ENCODE assay signal across 15 cellular contexts in the genomic region with DNA sequence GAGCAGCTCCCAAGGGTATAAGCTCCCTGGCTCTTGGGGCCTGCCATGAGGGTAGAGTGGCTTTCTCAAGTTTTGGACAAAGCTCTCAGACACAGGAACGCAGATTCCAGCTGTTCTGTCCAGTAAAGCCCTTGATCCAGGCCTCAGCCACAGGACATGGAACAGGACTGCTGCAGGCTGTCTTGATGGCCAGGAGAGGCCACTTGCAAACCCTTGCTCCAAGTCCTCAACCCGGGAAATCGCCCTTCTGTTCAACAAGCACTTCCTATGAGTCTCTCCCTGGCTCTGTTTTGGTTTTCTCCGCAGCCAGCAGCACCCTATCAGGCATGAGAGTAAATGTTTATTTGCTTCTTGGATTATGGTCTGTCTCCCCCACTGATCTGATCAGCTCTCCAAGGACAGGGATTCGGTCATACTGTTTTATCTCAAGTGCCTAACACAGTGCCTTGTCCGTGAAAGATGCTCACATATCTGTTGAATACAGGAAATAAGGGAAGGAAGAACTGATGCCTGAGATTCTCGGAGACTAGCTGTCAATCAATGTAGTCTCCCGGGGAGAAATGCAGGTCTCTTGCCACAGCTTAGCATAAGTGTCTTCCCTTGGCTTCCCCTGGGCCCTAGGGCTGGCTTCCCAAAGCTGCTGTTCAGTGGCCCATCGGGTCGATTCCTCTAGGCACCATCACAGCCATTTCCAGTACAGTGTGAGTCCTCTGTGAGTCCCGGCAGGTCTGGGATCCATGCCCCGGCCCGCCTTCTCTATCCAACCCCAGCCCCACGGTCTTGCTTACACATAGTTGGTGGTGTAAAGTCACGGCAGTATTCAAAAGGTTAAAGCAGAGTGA.
"Had no signal": no experiment of that assay in that cellular context is flagged by ENCODE, and none has a peak within 500 bp of the region (broad histone marks: within the 10 kb centered on the region; RNA-seq: fewer than 3 reads in every experiment).

No MANE protein-coding gene starts in this region.

- H3K27ac ChIP-seq: adrenal gland, gastroesophageal sphincter, left lung, neutrophil, spleen, WERI-Rb-1 had no signal

- H3K9me3 Mint-ChIP-seq: activated T-helper 2 cell treated with anti-CD3 and anti-CD28 coated beads, Interferon-gamma antibody, Interleukin-2, Interleukin-4, amounts not matched to agents 10 μg/mL and 5 μg/mL and 100 μg/mL, durations not matched to agents 14 hours and 24 hours and 36 hours; stimulated activated naive B cell treated with anti-CD40 and anti-IgM and Interleukin-4, amounts not matched to agents 10 μg/mL and 1 μg/mL and 100 μg/mL, for 72 hours had no signal

- H3K36me3 Mint-ChIP-seq: stimulated activated naive B cell treated with anti-CD40 and anti-IgM and Interleukin-4, amounts not matched to agents 10 μg/mL and 1 μg/mL and 100 μg/mL, for 72 hours had no signal

- H3K27me3 ChIP-seq: adrenal gland, gastroesophageal sphincter had no signal

- H3K4me1 ChIP-seq: adrenal gland had no signal

- H3K4me3 ChIP-seq: adrenal gland, gastroesophageal sphincter, left lung, spleen had no signal

- ATAC-seq: activated CD8-positive, alpha-beta T cell treated with anti-CD3 and anti-CD28 coated beads, Interleukin-2, amount 10 ng/mL, durations not matched to agents 7 days and 5 days; gastroesophageal sphincter; left lung; right cardiac atrium; stimulated activated naive B cell treated with anti-CD40 and anti-IgM and Interleukin-4, amounts not matched to agents 10 μg/mL and 1 μg/mL and 100 μg/mL, for 72 hours had no signal

- H3K27me3 Mint-ChIP-seq: stimulated activated naive B cell treated with anti-CD40 and anti-IgM and Interleukin-4, amounts not matched to agents 10 μg/mL and 1 μg/mL and 100 μg/mL, for 72 hours had no signal

- H3K36me3 ChIP-seq: adrenal gland, gastroesophageal sphincter, left lung, neutrophil, spleen, WERI-Rb-1 had no signal

- DNase-seq: activated CD4-positive, alpha-beta T cell treated with anti-CD3 and anti-CD28 coated beads for 4 hours; activated CD8-positive, alpha-beta T cell treated with anti-CD3 and anti-CD28 coated beads, Interleukin-2, amount 10 ng/mL, durations not matched to agents 7 days and 5 days; activated naive CD4-positive, alpha-beta T cell treated with anti-CD3 and anti-CD28 coated beads, Interleukin-2, amount 50 U/mL, for 16 hours; effector CD8-positive, alpha-beta T cell; spleen; stimulated activated CD4-positive, alpha-beta T cell treated with anti-CD3 and anti-CD28 coated beads, Interleukin-1b, Interleukin-23, amount 100 ng/mL, for 48 hours; stimulated activated naive B cell treated with anti-CD40 and anti-IgM and Interleukin-4, amounts not matched to agents 10 μg/mL and 1 μg/mL and 100 μg/mL, for 72 hours; trophoblast cell; WERI-Rb-1 had no signal

- H3K4me1 Mint-ChIP-seq: stimulated activated naive B cell treated with anti-CD40 and anti-IgM and Interleukin-4, amounts not matched to agents 10 μg/mL and 1 μg/mL and 100 μg/mL, for 72 hours had no signal

- H3K27ac Mint-ChIP-seq: activated CD8-positive, alpha-beta T cell treated with anti-CD3 and anti-CD28 coated beads, Interleukin-2, amount 10 ng/mL, durations not matched to agents 7 days and 5 days; activated T-helper 2 cell treated with anti-CD3 and anti-CD28 coated beads, Interferon-gamma antibody, Interleukin-2, Interleukin-4, amounts not matched to agents 10 μg/mL and 5 μg/mL and 100 μg/mL, durations not matched to agents 14 hours and 24 hours and 36 hours; stimulated activated naive B cell treated with anti-CD40 and anti-IgM and Interleukin-4, amounts not matched to agents 10 μg/mL and 1 μg/mL and 100 μg/mL, for 72 hours had no signal

- H3K4me3 Mint-ChIP-seq: activated CD8-positive, alpha-beta T cell treated with anti-CD3 and anti-CD28 coated beads, Interleukin-2, amount 10 ng/mL, durations not matched to agents 7 days and 5 days; stimulated activated naive B cell treated with anti-CD40 and anti-IgM and Interleukin-4, amounts not matched to agents 10 μg/mL and 1 μg/mL and 100 μg/mL, for 72 hours had no signal
